Comparison of ENCODE assay signal across 18 cellular contexts in the genomic region with DNA sequence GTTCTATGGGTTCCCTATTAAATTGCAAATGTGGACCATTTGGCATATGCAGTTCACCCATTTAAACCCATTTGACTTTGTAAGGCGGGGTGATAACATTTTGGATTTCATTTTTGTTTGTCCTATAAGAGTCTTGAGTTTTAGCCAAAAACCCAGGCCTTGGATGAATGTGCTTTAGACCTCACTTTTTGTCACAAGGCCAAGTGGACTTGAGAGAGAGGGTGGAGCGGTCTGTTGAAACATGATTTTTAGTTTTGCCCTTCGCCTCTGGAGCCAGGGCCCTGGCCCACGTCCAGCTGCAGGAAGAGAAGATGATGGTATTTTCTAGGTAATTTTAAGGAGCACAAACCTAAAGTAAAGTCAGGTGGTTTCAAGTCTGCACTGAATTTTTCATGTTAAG.
DNase-seq lines count a peak whose midpoint lies in the region; TF ChIP-seq lines count a peak whose summit lies in the region.
"Had no signal": no experiment of that assay in that cellular context is flagged by ENCODE, and none has a peak within 500 bp of the region (broad histone marks: within the 10 kb centered on the region; RNA-seq: fewer than 3 reads in every experiment).

No MANE protein-coding gene starts in this region.

- H3K4me1 Mint-ChIP-seq in nephron progenitor cell: no peaks in the 10 kb centered on the region
- H3K4me1 Mint-ChIP-seq: activated naive CD4-positive, alpha-beta T cell treated with anti-CD3 and anti-CD28 coated beads, Interleukin-2, amount 50 U/mL, for 24 hours had no signal

- H3K9me3 Mint-ChIP-seq in nephron progenitor cell: no peaks in the 10 kb centered on the region
- H3K9me3 Mint-ChIP-seq: activated naive CD4-positive, alpha-beta T cell treated with anti-CD3 and anti-CD28 coated beads, Interleukin-2, amount 50 U/mL, for 24 hours; neural progenitor cell had no signal

- H3K4me3 Mint-ChIP-seq in nephron progenitor cell: no peak overlapping the region
- H3K4me3 Mint-ChIP-seq: activated naive CD4-positive, alpha-beta T cell treated with anti-CD3 and anti-CD28 coated beads, Interleukin-2, amount 50 U/mL, for 24 hours; neural progenitor cell had no signal

- TF ChIP-seq CTCF in nephron progenitor cell (IDR thresholded peaks at IDR 0.05) (no peak), GM20000 (IDR thresholded peaks at IDR 0.05; ENCODE audit: extremely low read depth, missing control alignments) (no peak)

- no peak overlapping the region for H3K27ac Mint-ChIP-seq in nephron progenitor cell
- H3K27ac Mint-ChIP-seq: activated naive CD4-positive, alpha-beta T cell treated with anti-CD3 and anti-CD28 coated beads, Interleukin-2, amount 50 U/mL, for 24 hours; neural progenitor cell had no signal

- DNase-seq in DMS79 (lab: John Stamatoyannopoulos, UW): peak; percentile 78
- peak; percentile 96 for DNase-seq in NCI-H1105 treated with DMSO at 0.1 percent for 48 hours (lab: John Stamatoyannopoulos, UW)
- DNase-seq in cerebellar cortex (ENCODE audit: low spot score): peak; percentile 21
- peak; percentile 12 for DNase-seq in pons (ENCODE audit: low spot score)
- no peak for DNase-seq in nephron progenitor cell
- DNase-seq in EL: no peak
- DNase-seq in NCI-H2227 treated with DMSO at 0.1 percent for 48 hours (lab: John Stamatoyannopoulos, UW): no peak
- no peak for DNase-seq in GM20000 (ENCODE audit: low spot score)
- DNase-seq: GOT3; Karpas-422; left cardiac atrium; midbrain; NCI-H1417; NCI-H2171 treated with DMSO at 0.1 percent for 48 hours; NK-92 treated with Interleukin-12 subunit alpha and Interleukin-12 subunit beta, amount 100 ng/mL, for 24 hours; T1000 had no signal

- no peaks in the 10 kb centered on the region for H3K36me3 Mint-ChIP-seq in nephron progenitor cell (ENCODE audit: low read depth)
- H3K36me3 Mint-ChIP-seq: activated naive CD4-positive, alpha-beta T cell treated with anti-CD3 and anti-CD28 coated beads, Interleukin-2, amount 50 U/mL, for 24 hours; neural progenitor cell had no signal

- peaks cover 9% of the 10 kb centered on the region for H3K27me3 Mint-ChIP-seq in nephron progenitor cell (ENCODE audit: low read depth, poor library complexity)

Comparison
In these comparisons a context has a peak if more than half of its experiments do, and no peak if none do; other contexts are left out.
1. DNase-seq: peak in DMS79 (single experiment), NCI-H1105 treated with DMSO at 0.1 percent for 48 hours (single experiment), cerebellar cortex (single experiment) and pons (single experiment); none in nephron progenitor cell (single experiment), EL (single experiment), NCI-H2227 treated with DMSO at 0.1 percent for 48 hours (single experiment) and GM20000 (single experiment).